Comparison of ENCODE assay signal across 1 cellular context in genomic region chr9:76394023-76394895, GRCh38.
TF ChIP-seq lines count a peak whose summit lies in the region.

RFK (minus strand) TSS chr9:76394426; CDS start chr9:76394171, 255 bp downstream.

TF ChIP-seq in HepG2, 621 proteins besides CTCF, POLR2A, EP300 and RAD21 (continued from another document and continues in another):
- TF ChIP-seq ISL2 (CRISPR knock-in tag; IDR thresholded peaks at IDR 0.05) (peak; percentile 51; the same call in 1 of the 2 replicates), U2AF2 (IDR thresholded peaks at IDR 0.05; ENCODE audit: low read depth, low read length) (no peak), ZNF614 (CRISPR knock-in tag; IDR thresholded peaks at IDR 0.05; ENCODE audit: borderline replicate concordance) (no peak), ZBTB2 (CRISPR knock-in tag; IDR thresholded peaks at IDR 0.05; ENCODE audit: low read depth) (peak; percentile 79; the same call in 1 of the 2 replicates), IKZF5 (CRISPR knock-in tag; IDR thresholded peaks at IDR 0.05) (peak; percentile 48), ZNF318 (CRISPR knock-in tag; IDR thresholded peaks at IDR 0.05) (peak; percentile 44; the same call in 1 of the 2 replicates), ZNF501 (CRISPR knock-in tag; IDR thresholded peaks at IDR 0.05) (peak; percentile 63), ZNF644 (CRISPR knock-in tag; IDR thresholded peaks at IDR 0.05; ENCODE audit: low read depth) (no peak), THAP9 (CRISPR knock-in tag; IDR thresholded peaks at IDR 0.05; ENCODE audit: borderline replicate concordance) (no peak; the same call in 1 of the 2 replicates), KDM1A (CRISPR knock-in tag; IDR thresholded peaks at IDR 0.05) (0 out of 2 replicates have a peak, but pooled peaks have one; percentile 20), AKAP8 (CRISPR knock-in tag; IDR thresholded peaks at IDR 0.05) (0 out of 2 replicates have a peak, but pooled peaks have one; percentile 45), PRDM10 (CRISPR knock-in tag; IDR thresholded peaks at IDR 0.05; ENCODE audit: low read depth) (no peak), SUZ12 (IDR thresholded peaks at IDR 0.05; ENCODE audit: low read depth, low read length) (no peak), HNRNPH1 (optimal IDR thresholded peaks at IDR 0.05; ENCODE audit: low read depth, low read length) (no peak), PAXIP1 (CRISPR knock-in tag; conservative IDR thresholded peaks at IDR 0.05) (peak; percentile 52; the same call in 1 of the 2 replicates), DMTF1 (CRISPR knock-in tag; IDR thresholded peaks at IDR 0.05) (peak; percentile 80; the same call in 1 of the 2 replicates), ZFP82 (CRISPR knock-in tag; IDR thresholded peaks at IDR 0.05; ENCODE audit: borderline replicate concordance) (peak; percentile 14; the same call in 1 of the 2 replicates), RXRB (CRISPR knock-in tag; IDR thresholded peaks at IDR 0.05; ENCODE audit: borderline replicate concordance) (peak; percentile 8; the same call in 1 of the 2 replicates), PHF21A (CRISPR knock-in tag; IDR thresholded peaks at IDR 0.05) (peak; percentile 70; the same call in 1 of the 2 replicates), ZNF563 (CRISPR knock-in tag; IDR thresholded peaks at IDR 0.05) (peak; percentile 67), ZNF17 (CRISPR knock-in tag; IDR thresholded peaks at IDR 0.05) (no peak), TARDBP (CRISPR knock-in tag; IDR thresholded peaks at IDR 0.05) (peak; percentile 35; the same call in 1 of the 2 replicates), ZNF879 (CRISPR knock-in tag; IDR thresholded peaks at IDR 0.05) (peak; percentile 74), PHF5A (CRISPR knock-in tag; IDR thresholded peaks at IDR 0.05; ENCODE audit: low read depth, unreplicated experiment) (no peak), ETV5 (CRISPR knock-in tag; IDR thresholded peaks at IDR 0.05; ENCODE audit: borderline replicate concordance) (peak; percentile 4; the same call in 1 of the 2 replicates), TFE3 (CRISPR knock-in tag; IDR thresholded peaks at IDR 0.05) (no peak)
